In genomic region chr3:48084170-48084569, GRCh38 we compare ENCODE assay signal across 19 cellular contexts.
DNase-seq lines count a peak whose midpoint lies in the region; ATAC-seq and TF ChIP-seq lines count a peak whose summit lies in the region.
"Had no signal": no experiment of that assay in that cellular context is flagged by ENCODE, and none has a peak within 500 bp of the region (broad histone marks: within the 10 kb centered on the region; RNA-seq: fewer than 3 reads in every experiment).

No MANE protein-coding gene starts in this region.

- H3K9me3 ChIP-seq in left ventricle myocardium inferior (replicated peaks) (no peaks in the 10 kb centered on the region), upper lobe of left lung (no peaks in the 10 kb centered on the region)
- H3K9me3 ChIP-seq: left lung, Peyer's patch, testis had no signal

- no peaks in the 10 kb centered on the region for H3K27me3 ChIP-seq in left ventricle myocardium inferior (ENCODE audit: low read depth)
- no peaks in the 10 kb centered on the region for H3K27me3 ChIP-seq in upper lobe of left lung
- H3K27me3 ChIP-seq in brain microvascular endothelial cell (replicated peaks): no peaks in the 10 kb centered on the region
- H3K27me3 ChIP-seq: left lung, neural progenitor cell, Peyer's patch, testis had no signal

- H3K9me3 Mint-ChIP-seq in brain: peaks cover 0 to 3% (median 0%) of the 10 kb centered on the region in 5 experiments
- H3K9me3 Mint-ChIP-seq in progenitor cell of endocrine pancreas (ENCODE audit: low read depth): no peaks in the 10 kb centered on the region
- H3K9me3 Mint-ChIP-seq: neural progenitor cell had no signal

- H3K4me3 Mint-ChIP-seq in brain (peak overlapping the region in 1 of 5 experiments; percentile 47), progenitor cell of endocrine pancreas (ENCODE audit: low read depth) (no peak overlapping the region)
- H3K4me3 Mint-ChIP-seq: activated naive CD8-positive, alpha-beta T cell; neural progenitor cell had no signal

- H3K4me1 Mint-ChIP-seq in brain (peaks cover 49% of the 10 kb centered on the region), progenitor cell of endocrine pancreas (ENCODE audit: low read depth) (peaks cover 14% of the 10 kb centered on the region)

- TF ChIP-seq CTCF in left ventricle myocardium inferior (IDR thresholded peaks at IDR 0.05; ENCODE audit: borderline replicate concordance) (no peak), brain (conservative IDR thresholded peaks at IDR 0.05) (no peak), progenitor cell of endocrine pancreas (IDR thresholded peaks at IDR 0.05; ENCODE audit: unreplicated experiment) (no peak), upper lobe of left lung (IDR thresholded peaks at IDR 0.05) (no peak), brain microvascular endothelial cell (IDR thresholded peaks at IDR 0.05; ENCODE audit: low read depth, low read length, missing control alignments) (no peak)

- H3K36me3 ChIP-seq in left ventricle myocardium inferior (peaks cover 3% of the 10 kb centered on the region), upper lobe of left lung (peaks cover 0 to 14% (median 0%) of the 10 kb centered on the region in 4 donors), brain microvascular endothelial cell (replicated peaks) (peaks cover 5% of the 10 kb centered on the region)
- H3K36me3 ChIP-seq: neural progenitor cell, Peyer's patch had no signal

- H3K27ac ChIP-seq in left ventricle myocardium inferior (replicated peaks) (peak overlapping the region; percentile 97), upper lobe of left lung (peak overlapping the region in 3 of 4 donors; percentile 28 to 60 (median 44)), brain microvascular endothelial cell (no peak overlapping the region)
- H3K27ac ChIP-seq: left lung, neural progenitor cell had no signal

- H3K27me3 Mint-ChIP-seq in brain (peaks cover 10% of the 10 kb centered on the region), progenitor cell of endocrine pancreas (no peaks in the 10 kb centered on the region)
- H3K27me3 Mint-ChIP-seq: activated naive CD8-positive, alpha-beta T cell had no signal

- WGBS in upper lobe of left lung, 2 donors: 66 to 68% methylated on average over 2 of the region's 2 CpGs

- intact Hi-C loops in left ventricle myocardium inferior (cut with micrococcal nuclease): loop anchor here (10.0 kb wide), 1 partner anchor 89 kb away; no protein-coding TSS in a partner anchor
- intact Hi-C loops in Right ventricle myocardium inferior (cut with DNase I): no loop called here
- intact Hi-C loops in posterior vena cava (cut with DNase I): loop anchor here in 1 of 2 donors (10.0 kb wide), 1 partner anchor 49 kb away; no protein-coding TSS in a partner anchor

- no peak for TF ChIP-seq EP300 in upper lobe of left lung (IDR thresholded peaks at IDR 0.05)

- H3K4me3 ChIP-seq in left ventricle myocardium inferior (no peak overlapping the region), upper lobe of left lung (no peak overlapping the region), brain microvascular endothelial cell (ENCODE audit: low read depth, low read length) (no peak overlapping the region)
- H3K4me3 ChIP-seq: left lung, neural progenitor cell, Peyer's patch, testis had no signal

- H3K4me1 ChIP-seq in left ventricle myocardium inferior: peaks cover 88% of the 10 kb centered on the region
- H3K4me1 ChIP-seq in upper lobe of left lung: peaks cover 20 to 44% (median 28%) of the 10 kb centered on the region in 4 donors
- H3K4me1 ChIP-seq: neural progenitor cell had no signal

- H3K36me3 Mint-ChIP-seq in brain (peaks cover 39% of the 10 kb centered on the region), progenitor cell of endocrine pancreas (ENCODE audit: insufficient read depth) (peaks cover 8% of the 10 kb centered on the region)
- H3K36me3 Mint-ChIP-seq: activated naive CD8-positive, alpha-beta T cell had no signal

- H3K27ac Mint-ChIP-seq in brain (peak overlapping the region in 4 of 5 experiments; percentile 28 to 72 (median 63)), progenitor cell of endocrine pancreas (peak overlapping the region; percentile 52)
- H3K27ac Mint-ChIP-seq: activated naive CD8-positive, alpha-beta T cell had no signal

- ATAC-seq in Right ventricle myocardium inferior (no peak), upper lobe of left lung (ENCODE audit: low FRiP score in 2 of 2) (no peak), GM18505 (IDR thresholded peaks at IDR 0.05; ENCODE audit: unreplicated experiment) (no peak)
- ATAC-seq: left lung had no signal

- no peak for TF ChIP-seq POLR2A in upper lobe of left lung (IDR thresholded peaks at IDR 0.05)
- TF ChIP-seq POLR2A in GM18505 (IDR thresholded peaks at IDR 0.05; ENCODE audit: borderline replicate concordance, extremely low read depth, insufficient read depth, insufficient read length): no peak

- in situ Hi-C loops in brain microvascular endothelial cell (cut with HindIII; ENCODE audit: low pct_ligation_motif_present, low sequenced_read_pairs): no loop called here

- DNase-seq in left ventricle myocardium inferior (no peak), Right ventricle myocardium inferior (ENCODE audit: missing footprints) (no peak), progenitor cell of endocrine pancreas (ENCODE audit: low spot score, unreplicated experiment) (no peak), upper lobe of left lung (no peak), brain microvascular endothelial cell (no peak), posterior vena cava (ENCODE audit: low spot score) (no peak)
- DNase-seq: DMS53, H7, Karpas-422, left lung, NCI-H1048, NCI-H1930, NCI-H446 treated with DMSO at 0.1 percent for 48 hours, Peyer's patch, testis had no signal
